29 cellular contexts compared by ENCODE assay signal in the genomic region with DNA sequence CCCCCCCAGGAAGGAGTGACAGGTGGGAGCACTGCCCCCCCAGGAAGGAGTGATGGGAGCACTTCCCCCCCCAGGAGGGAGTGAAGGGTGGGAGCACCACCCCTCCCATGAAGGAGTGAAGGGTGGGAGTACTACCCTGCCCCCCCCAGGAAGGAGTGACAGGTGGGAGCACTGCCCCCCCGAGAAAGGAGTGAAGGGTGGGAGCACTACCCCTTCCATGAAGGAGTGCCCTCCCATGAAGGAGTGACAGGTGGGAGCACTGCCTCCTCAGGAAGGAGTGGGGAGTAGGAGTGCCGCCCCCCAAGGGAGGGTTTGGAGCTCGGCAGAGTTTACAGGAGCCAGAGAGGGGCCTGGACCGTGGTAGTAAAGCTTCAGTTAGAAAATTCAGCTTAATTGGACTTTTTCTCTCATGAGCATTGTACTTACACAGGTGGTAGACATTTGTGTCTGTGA.
"Had no signal": no experiment of that assay in that cellular context is flagged by ENCODE, and none has a peak within 500 bp of the region (broad histone marks: within the 10 kb centered on the region; RNA-seq: fewer than 3 reads in every experiment).

No MANE protein-coding gene starts in this region.

- H3K9me3 Mint-ChIP-seq: activated CD4-positive, alpha-beta memory T cell treated with anti-CD3 and anti-CD28 coated beads, Interleukin-2, amount 10 ng/mL, durations not matched to agents 7 days and 5 days; activated CD4-positive, alpha-beta T cell treated with anti-CD3 and anti-CD28 coated beads, Interleukin-2, amount 10 ng/mL, durations not matched to agents 7 days and 5 days; activated naive CD4-positive, alpha-beta T cell treated with anti-CD3 and anti-CD28 coated beads, Interleukin-2, amount 50 U/mL, for 72 hours; activated naive CD8-positive, alpha-beta T cell treated with anti-CD3 and anti-CD28 coated beads, Interleukin-2, amount 50 U/mL, for 24 hours; activated T-helper 17 cell treated with anti-CD3 and anti-CD28 coated beads, Interleukin-2, amount 50 U/mL, for 72 hours had no signal

- H3K36me3 Mint-ChIP-seq: activated naive CD4-positive, alpha-beta T cell treated with anti-CD3 and anti-CD28 coated beads, Interleukin-2, amount 50 U/mL, for 72 hours; T-cell had no signal

- H3K27ac ChIP-seq: ascending aorta, body of pancreas, KMS-11, SK-N-MC had no signal

- ATAC-seq: activated naive CD4-positive, alpha-beta T cell treated with anti-CD3 and anti-CD28 coated beads, Interleukin-2, amount 50 U/mL, for 72 hours; activated naive CD8-positive, alpha-beta T cell treated with anti-CD3 and anti-CD28 coated beads, Interleukin-2, amount 50 U/mL, for 24 hours; activated T-helper 17 cell treated with anti-CD3 and anti-CD28 coated beads, Interleukin-2, amount 50 U/mL, for 72 hours; body of pancreas; Panc1; Right ventricle myocardium inferior; T-cell had no signal

- H3K9me3 ChIP-seq: ascending aorta, body of pancreas had no signal

- H3K27me3 Mint-ChIP-seq: activated CD4-positive, alpha-beta memory T cell treated with anti-CD3 and anti-CD28 coated beads, Interleukin-2, amount 10 ng/mL, durations not matched to agents 7 days and 5 days; activated naive CD8-positive, alpha-beta T cell treated with anti-CD3 and anti-CD28 coated beads, Interleukin-2, amount 50 U/mL, for 24 hours had no signal

- H3K4me1 ChIP-seq: ascending aorta, body of pancreas had no signal

- H3K4me3 Mint-ChIP-seq: activated CD4-positive, alpha-beta memory T cell treated with anti-CD3 and anti-CD28 coated beads, Interleukin-2, amount 10 ng/mL, durations not matched to agents 7 days and 5 days; activated CD4-positive, alpha-beta T cell treated with anti-CD3 and anti-CD28 coated beads, Interleukin-2, amount 10 ng/mL, durations not matched to agents 7 days and 5 days; activated naive CD8-positive, alpha-beta T cell treated with anti-CD3 and anti-CD28 coated beads, Interleukin-2, amount 50 U/mL, for 24 hours; activated T-helper 17 cell treated with anti-CD3 and anti-CD28 coated beads, Interleukin-2, amount 50 U/mL, for 72 hours; T-cell had no signal

- DNase-seq: activated CD4-positive, alpha-beta memory T cell treated with anti-CD3 and anti-CD28 coated beads, Interleukin-2, amount 10 ng/mL, durations not matched to agents 7 days and 5 days; activated CD4-positive, alpha-beta T cell treated with anti-CD3 and anti-CD28 coated beads, Interleukin-2, amount 10 ng/mL, durations not matched to agents 7 days and 5 days; activated CD4-positive, CD25-positive, alpha-beta regulatory T cell; activated naive CD8-positive, alpha-beta T cell treated with anti-CD3 and anti-CD28 coated beads, Interleukin-2, amount 50 U/mL, for 24 hours; activated T-cell treated with anti-CD3 and anti-CD28 coated beads for 4 hours; amniotic stem cell; body of pancreas; central memory CD4-positive, alpha-beta T cell; MV-4-11; NCI-H1092 treated with DMSO at 0.1 percent for 48 hours; NCI-H1417 treated with DMSO at 0.1 percent for 48 hours; NCI-H1694; NCI-H2029; NCI-H2107; NCI-H2171 treated with DMSO at 0.1 percent for 48 hours; NCI-H226; NCI-H526 treated with DMSO at 0.1 percent for 48 hours; NCI-H82; RPMI8226; T-cell; T-helper 2 cell; T1000 had no signal

- H3K27me3 ChIP-seq: ascending aorta, body of pancreas had no signal

- H3K36me3 ChIP-seq: ascending aorta had no signal

- H3K27ac Mint-ChIP-seq: activated CD4-positive, alpha-beta memory T cell treated with anti-CD3 and anti-CD28 coated beads, Interleukin-2, amount 10 ng/mL, durations not matched to agents 7 days and 5 days; activated CD4-positive, alpha-beta T cell treated with anti-CD3 and anti-CD28 coated beads, Interleukin-2, amount 10 ng/mL, durations not matched to agents 7 days and 5 days; activated naive CD8-positive, alpha-beta T cell treated with anti-CD3 and anti-CD28 coated beads, Interleukin-2, amount 50 U/mL, for 24 hours; activated T-helper 17 cell treated with anti-CD3 and anti-CD28 coated beads, Interleukin-2, amount 50 U/mL, for 72 hours; T-cell had no signal

- H3K4me3 ChIP-seq: ascending aorta, body of pancreas, SK-N-MC had no signal

- H3K4me1 Mint-ChIP-seq: activated CD4-positive, alpha-beta memory T cell treated with anti-CD3 and anti-CD28 coated beads, Interleukin-2, amount 10 ng/mL, durations not matched to agents 7 days and 5 days; activated CD4-positive, alpha-beta T cell treated with anti-CD3 and anti-CD28 coated beads, Interleukin-2, amount 10 ng/mL, durations not matched to agents 7 days and 5 days; activated naive CD8-positive, alpha-beta T cell treated with anti-CD3 and anti-CD28 coated beads, Interleukin-2, amount 50 U/mL, for 24 hours; activated T-helper 17 cell treated with anti-CD3 and anti-CD28 coated beads, Interleukin-2, amount 50 U/mL, for 72 hours; T-cell had no signal
